In the genomic region with DNA sequence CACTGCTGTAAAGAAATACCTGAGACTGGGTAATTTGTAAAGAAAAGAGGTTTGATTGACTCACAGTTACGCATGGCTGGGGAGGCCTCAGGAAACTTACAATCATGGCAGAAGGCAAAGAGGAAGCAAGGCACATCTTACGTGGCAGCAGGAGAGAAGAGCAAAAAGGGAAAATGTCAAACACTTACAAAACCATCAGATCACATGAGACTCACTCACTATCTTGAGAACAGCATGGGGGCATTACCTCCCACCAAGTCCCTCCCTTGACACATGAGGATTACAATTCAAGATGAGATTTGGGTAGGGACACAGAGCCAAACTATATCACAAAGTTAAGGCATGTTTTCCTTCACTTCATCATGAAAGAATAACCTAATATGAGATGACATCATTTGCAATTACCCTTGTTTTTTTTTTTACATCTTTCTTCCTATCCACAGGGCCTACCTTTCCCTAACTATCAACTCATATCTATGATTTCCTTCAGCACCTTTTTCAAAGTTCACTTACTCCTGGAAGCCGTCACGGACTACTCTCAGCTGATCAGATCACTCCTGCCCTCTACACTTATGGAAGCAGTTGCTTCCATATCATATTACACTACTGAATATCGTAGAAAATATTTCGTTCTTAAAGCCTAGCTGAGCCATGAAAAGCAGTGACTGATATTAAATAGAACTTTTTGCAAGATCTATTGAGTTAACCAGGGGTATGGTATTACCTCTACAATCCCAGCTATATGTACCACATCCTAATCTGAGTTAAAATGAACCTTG, we compare ENCODE assay signal across 15 cellular contexts. TPM values are rescaled to one million over a fixed set of nuclear protein-coding genes. Genes with fewer than 3 reads are reported as not detected.
DNase-seq lines count a peak whose midpoint lies in the region; ATAC-seq and TF ChIP-seq lines count a peak whose summit lies in the region.
"Had no signal": no experiment of that assay in that cellular context is flagged by ENCODE, and none has a peak within 500 bp of the region (broad histone marks: within the 10 kb centered on the region; RNA-seq: fewer than 3 reads in every experiment).

No MANE protein-coding gene starts in this region.

- peaks cover 5% of the 10 kb centered on the region; the same call in 1 of the 2 replicates for H3K9me1 ChIP-seq in IMR-90 (ENCODE audit: insufficient read depth, low read length)

- no peaks in the 10 kb centered on the region for H3K27me3 Mint-ChIP-seq in activated naive CD4-positive, alpha-beta T cell treated with anti-CD3 and anti-CD28 coated beads for 36 hours (ENCODE audit: low read depth)
- peaks cover 4% of the 10 kb centered on the region for H3K27me3 Mint-ChIP-seq in activated naive CD4-positive, alpha-beta T cell treated with anti-CD3 and anti-CD28 coated beads, Interleukin-2, amount 10 ng/mL, durations not matched to agents 7 days and 5 days
- H3K27me3 Mint-ChIP-seq: brain had no signal

- peak overlapping the region; percentile 76 to 80 for H4K8ac ChIP-seq in IMR-90 (ENCODE audit: low read depth in 2 of 2, low read length in 2 of 2)

- H2AK5ac ChIP-seq in IMR-90 (ENCODE audit: low read depth, low read length), result peak overlapping the region; percentile 91

- H2BK15ac ChIP-seq in IMR-90 (ENCODE audit: low read depth, low read length), result peak overlapping the region; percentile 69

- no peak for DNase-seq in activated naive CD4-positive, alpha-beta T cell treated with anti-CD3 and anti-CD28 coated beads for 36 hours
- no peak for DNase-seq in activated naive CD4-positive, alpha-beta T cell treated with anti-CD3 and anti-CD28 coated beads, Interleukin-2, amount 10 ng/mL, durations not matched to agents 7 days and 5 days
- DNase-seq in IMR-90, result no peak
- DNase-seq in choroid plexus epithelial cell (ENCODE audit: low read depth), result peak; percentile 50
- no peak for DNase-seq in OCI-M1 (lab: John Stamatoyannopoulos, UW)
- DNase-seq: activated CD4-positive, alpha-beta T cell treated with anti-CD3 and anti-CD28 coated beads for 1 hour; activated CD8-positive, alpha-beta memory T cell treated with anti-CD3 and anti-CD28 coated beads, Interleukin-2, amount 50 U/mL, for 4 hours; activated naive CD4-positive, alpha-beta T cell; right cardiac atrium; upper lobe of right lung had no signal

- H3K36me3 ChIP-seq in IMR-90 (ENCODE audit: control insufficient read depth, insufficient read depth, low read length), result no peaks in the 10 kb centered on the region
- H3K36me3 ChIP-seq in skeletal muscle satellite cell (ENCODE audit: insufficient read depth, low read length), result no peaks in the 10 kb centered on the region
- H3K36me3 ChIP-seq: upper lobe of right lung had no signal

- no peaks in the 10 kb centered on the region for H3K9me3 Mint-ChIP-seq in activated naive CD4-positive, alpha-beta T cell treated with anti-CD3 and anti-CD28 coated beads for 36 hours
- no peaks in the 10 kb centered on the region for H3K9me3 Mint-ChIP-seq in activated naive CD4-positive, alpha-beta T cell treated with anti-CD3 and anti-CD28 coated beads, Interleukin-2, amount 10 ng/mL, durations not matched to agents 7 days and 5 days
- H3K9me3 Mint-ChIP-seq: brain had no signal

- H3K4me3 Mint-ChIP-seq in activated naive CD4-positive, alpha-beta T cell treated with anti-CD3 and anti-CD28 coated beads for 36 hours, result no peak overlapping the region
- no peak overlapping the region for H3K4me3 Mint-ChIP-seq in activated naive CD4-positive, alpha-beta T cell treated with anti-CD3 and anti-CD28 coated beads, Interleukin-2, amount 10 ng/mL, durations not matched to agents 7 days and 5 days
- H3K4me3 Mint-ChIP-seq: brain had no signal

- no peak for TF ChIP-seq CTCF in IMR-90 (conservative IDR thresholded peaks at IDR 0.05; ENCODE audit: low read depth, low read length)
- TF ChIP-seq CTCF in choroid plexus epithelial cell (conservative IDR thresholded peaks at IDR 0.05; ENCODE audit: low read depth, low read length), result no peak

- H3K4me2 ChIP-seq in IMR-90 (ENCODE audit: low read depth, low read length), result no peak overlapping the region; the same call in 1 of the 2 replicates
- peak overlapping the region; percentile 23 for H3K4me2 ChIP-seq in skeletal muscle satellite cell (ENCODE audit: low read length)

- ATAC-seq in IMR-90 (ENCODE audit: low read depth), result peak; percentile 11; the same call in 1 of the 2 replicates
- no peak for ATAC-seq in GM18870 (IDR thresholded peaks at IDR 0.05; ENCODE audit: unreplicated experiment)
- no peak for ATAC-seq in GM18868 (IDR thresholded peaks at IDR 0.05; ENCODE audit: unreplicated experiment)

- peak overlapping the region; percentile 64; the same call in 1 of the 2 replicates for H3K23ac ChIP-seq in IMR-90 (ENCODE audit: low read depth, low read length)

- in situ Hi-C loops in IMR-90 (cut with MboI; ENCODE audit: low sequenced_read_pairs), result loop anchor here (5.0 to 25.0 kb wide), 6 partner anchors 163 to 1780 kb away; a partner anchor contains a TSS

- H3K4me1 ChIP-seq in IMR-90 (ENCODE audit: control insufficient read depth, insufficient read depth, low read length) (no peaks in the 10 kb centered on the region; the same call in 1 of the 2 replicates), skeletal muscle satellite cell (ENCODE audit: control insufficient read depth, insufficient read depth, low read length) (peaks cover 10% of the 10 kb centered on the region)
- H3K4me1 ChIP-seq: upper lobe of right lung had no signal

- peak overlapping the region; percentile 69 for H2BK120ac ChIP-seq in IMR-90 (ENCODE audit: low read depth, low read length)

- H2BK5ac ChIP-seq in IMR-90 (ENCODE audit: low read depth, low read length, poor library complexity, severe bottlenecking), result peak overlapping the region; percentile 86

- peak overlapping the region; percentile 59 for H4K91ac ChIP-seq in IMR-90 (ENCODE audit: insufficient read depth, low read depth, low read length)

- 0% methylated on average over 1 of the region's 6 CpGs; no CpG with 5 or more reads in 1 of the 2 experiments for WGBS in IMR-90 (ENCODE audit: extremely low coverage in 2 of 2, insufficient read length in 1 of 2), 2 experiments

- TF ChIP-seq RAD21 in IMR-90 (IDR thresholded peaks at IDR 0.05; ENCODE audit: low read length), result no peak

- H2AK9ac ChIP-seq in IMR-90 (replicated peaks; ENCODE audit: low read depth, low read length, poor library complexity), result no peak overlapping the region

- H2AFZ ChIP-seq in IMR-90 (replicated peaks; ENCODE audit: low read length, poor library complexity), result no peak overlapping the region

- CTCF ChIA-PET in activated naive CD4-positive, alpha-beta T cell treated with anti-CD3 and anti-CD28 coated beads for 36 hours (lab: Charles Lee), result interaction anchor here (0.6 to 3.2 kb wide), 19 partner anchors 8 to 1286 kb away, joined by 3 to 22 read pairs (median 3); a partner anchor contains a TSS
- CTCF ChIA-PET in activated naive CD4-positive, alpha-beta T cell treated with anti-CD3 and anti-CD28 coated beads, Interleukin-2, amount 10 ng/mL, durations not matched to agents 7 days and 5 days (lab: Charles Lee), result interaction anchor here (0.7 to 2.0 kb wide), 12 partner anchors 11 to 1785 kb away, joined by 3 to 14 read pairs (median 4); a partner anchor contains a TSS
- CTCF ChIA-PET in IMR-90 (lab: Yijun Ruan, JAX), result interaction anchor here (0.6 to 1.7 kb wide), 5 partner anchors 10 to 172 kb away, joined by 3 to 4 read pairs (median 4); no protein-coding TSS in a partner anchor

- peak overlapping the region; percentile 46; the same call in 1 of the 2 replicates for H3K18ac ChIP-seq in IMR-90 (ENCODE audit: low read depth, low read length)

- no peaks in the 10 kb centered on the region for H3K9me3 ChIP-seq in IMR-90 (ENCODE audit: control insufficient read depth, insufficient read depth, low read length)
- no peaks in the 10 kb centered on the region for H3K9me3 ChIP-seq in skeletal muscle satellite cell (replicated peaks; ENCODE audit: low read length)
- H3K9me3 ChIP-seq: upper lobe of right lung had no signal

- peak overlapping the region; percentile 33; the same call in 1 of the 2 replicates for H3K27ac ChIP-seq in IMR-90 (ENCODE audit: insufficient read depth, low read length)
- H3K27ac ChIP-seq: coronary artery, upper lobe of right lung had no signal

- no peak overlapping the region for H3K56ac ChIP-seq in IMR-90 (ENCODE audit: extremely low read depth, insufficient read depth, low read length)

- H3K27me3 ChIP-seq in IMR-90 (ENCODE audit: control insufficient read depth, insufficient read depth, low read length), result no peaks in the 10 kb centered on the region
- no peaks in the 10 kb centered on the region for H3K27me3 ChIP-seq in skeletal muscle satellite cell (ENCODE audit: control insufficient read depth, insufficient read depth, low read length)
- H3K27me3 ChIP-seq: upper lobe of right lung had no signal

- dilution Hi-C loops in IMR-90 (cut with HindIII; ENCODE audit: low sequenced_read_pairs, unreplicated experiment), result no loop called here

- H3K4ac ChIP-seq in IMR-90 (ENCODE audit: low read depth, low read length), result peak overlapping the region; percentile 73

- intact Hi-C loops in activated naive CD4-positive, alpha-beta T cell treated with anti-CD3 and anti-CD28 coated beads for 36 hours (cut with micrococcal nuclease), result loop anchor here (1.0 to 10.0 kb wide), 6 partner anchors 268 to 1790 kb away; a partner anchor contains a TSS
- intact Hi-C loops in IMR-90 (cut with micrococcal nuclease), result loop anchor here (1.0 to 10.0 kb wide), 4 partner anchors 270 to 1500 kb away; a partner anchor contains a TSS

- no peaks in the 10 kb centered on the region for H3K79me1 ChIP-seq in IMR-90 (ENCODE audit: low read depth in 1 of 2, low read length in 2 of 2)

- no peaks in the 10 kb centered on the region for H4K20me1 ChIP-seq in IMR-90 (ENCODE audit: insufficient read depth, low read length)

- H3K4me3 ChIP-seq in IMR-90 (ENCODE audit: insufficient read depth, low read depth, low read length) (no peak overlapping the region), choroid plexus epithelial cell (ENCODE audit: low read depth, low read length) (no peak overlapping the region), skeletal muscle satellite cell (ENCODE audit: low read length) (no peak overlapping the region)
- H3K4me3 ChIP-seq: coronary artery, upper lobe of right lung had no signal

- BruUV-seq in IMR-90 (replicated peaks; lab: Mats Ljungman, UMichigan), result no TSS peak

- 0 out of 2 replicates have a peak overlapping the region, but pooled peaks have one; percentile 4 for H3K9ac ChIP-seq in IMR-90 (ENCODE audit: low read depth, low read length)
- H3K9ac ChIP-seq in skeletal muscle satellite cell (ENCODE audit: low read depth, low read length), result peak overlapping the region; percentile 56

- no peak for TF ChIP-seq POLR2A in IMR-90 (IDR thresholded peaks at IDR 0.05; ENCODE audit: low read depth, low read length)

- H3K4me1 Mint-ChIP-seq in activated naive CD4-positive, alpha-beta T cell treated with anti-CD3 and anti-CD28 coated beads for 36 hours (ENCODE audit: low read depth), result peaks cover 11% of the 10 kb centered on the region
- peaks cover 2% of the 10 kb centered on the region for H3K4me1 Mint-ChIP-seq in activated naive CD4-positive, alpha-beta T cell treated with anti-CD3 and anti-CD28 coated beads, Interleukin-2, amount 10 ng/mL, durations not matched to agents 7 days and 5 days

- peak overlapping the region; percentile 11 for H3K27ac Mint-ChIP-seq in activated naive CD4-positive, alpha-beta T cell treated with anti-CD3 and anti-CD28 coated beads for 36 hours
- no peak overlapping the region for H3K27ac Mint-ChIP-seq in activated naive CD4-positive, alpha-beta T cell treated with anti-CD3 and anti-CD28 coated beads, Interleukin-2, amount 10 ng/mL, durations not matched to agents 7 days and 5 days

- H3K36me3 Mint-ChIP-seq in activated naive CD4-positive, alpha-beta T cell treated with anti-CD3 and anti-CD28 coated beads for 36 hours (ENCODE audit: low read depth), result peaks cover 1% of the 10 kb centered on the region
- no peaks in the 10 kb centered on the region for H3K36me3 Mint-ChIP-seq in activated naive CD4-positive, alpha-beta T cell treated with anti-CD3 and anti-CD28 coated beads, Interleukin-2, amount 10 ng/mL, durations not matched to agents 7 days and 5 days
- H3K36me3 Mint-ChIP-seq: brain had no signal

- H3K14ac ChIP-seq in IMR-90 (replicated peaks; ENCODE audit: low read depth, low read length), result peak overlapping the region; percentile 51; the same call in 1 of the 2 replicates

- H4K5ac ChIP-seq in IMR-90 (ENCODE audit: low read depth, low read length), result peak overlapping the region; percentile 56; the same call in 1 of the 2 replicates

- POLR2A ChIA-PET in IMR-90 (lab: Charles Lee; ENCODE audit: unreplicated experiment), result no interaction called here

- H2BK20ac ChIP-seq in IMR-90 (ENCODE audit: low read depth, low read length), result peak overlapping the region; percentile 84

RNA-seq across cellular contexts. Expression of a gene that starts 25.5 kb away (rescaled TPM):
- 1 to 10 TPM; 2.0 to 2.9 TPM for total RNA-seq in activated naive CD4-positive, alpha-beta T cell treated with anti-CD3 and anti-CD28 coated beads for 36 hours
- 0.54 and 0.56 TPM in 2 replicates for total RNA-seq in IMR-90 (2012; rRNA removed)
- polyA plus RNA-seq in IMR-90 (2012; rRNA removed), result 0.09 and 0.12 TPM in 2 replicates
- polyA plus RNA-seq in IMR-90 (2012; cell fraction: cytosol; rRNA removed), result 0.02 TPM in 2 replicates
- polyA plus RNA-seq in IMR-90 (2012; cell fraction: nucleus; rRNA removed; ENCODE audit: low replicate concordance), result 0.11 and 0.94 TPM in 2 replicates
- 0.87 and 1.0 TPM in 2 replicates for total RNA-seq in skeletal muscle satellite cell (2012; rRNA removed)

RNA-seq across cellular contexts. Expression of a gene that starts 37.5 kb away (rescaled TPM):
- 10 to 100 TPM; 25.2 TPM for total RNA-seq in activated naive CD4-positive, alpha-beta T cell treated with anti-CD3 and anti-CD28 coated beads for 36 hours
- under 0.01 TPM in 1 of 2 replicates, not detected in the other for total RNA-seq in IMR-90 (2012; rRNA removed)
- not detected in 2 replicates for polyA plus RNA-seq in IMR-90 (2012; rRNA removed)
- polyA plus RNA-seq in IMR-90 (2012; cell fraction: cytosol; rRNA removed), result 0.03 TPM in 1 of 2 replicates, not detected in the other
- polyA plus RNA-seq in IMR-90 (2012; cell fraction: nucleus; rRNA removed; ENCODE audit: low replicate concordance), result not detected in 2 replicates
- total RNA-seq in skeletal muscle satellite cell (2012; rRNA removed), result under 0.01 TPM in 2 replicates

Comparison
In these comparisons a context has a peak if more than half of its experiments do, and no peak if none do; other contexts are left out.
1. RNA of a gene that starts 37.5 kb away (total RNA-seq): 25.2 TPM in activated naive CD4-positive, alpha-beta T cell treated with anti-CD3 and anti-CD28 coated beads for 36 hours; under 0.01 TPM in IMR-90; every median in the first group is over 10 times any median in the second.